In genomic region chr6:163459536-163459935, GRCh38 we compare ENCODE assay signal across 15 cellular contexts. TPM values are rescaled to one million over a fixed set of nuclear protein-coding genes. Genes with fewer than 3 reads are reported as not detected.
DNase-seq lines count a peak whose midpoint lies in the region; ATAC-seq, FAIRE-seq and TF ChIP-seq lines count a peak whose summit lies in the region.
"Had no signal": no experiment of that assay in that cellular context is flagged by ENCODE, and none has a peak within 500 bp of the region (broad histone marks: within the 10 kb centered on the region; RNA-seq: fewer than 3 reads in every experiment).

No MANE protein-coding gene starts in this region.

- peaks cover 61% of the 10 kb centered on the region for H3K4me1 Mint-ChIP-seq in activated naive CD8-positive, alpha-beta T cell (ENCODE audit: low read depth)

- H3K79me2 ChIP-seq in DND-41 (ENCODE audit: insufficient read depth, low read length) (peaks cover 56% of the 10 kb centered on the region), PC-9 (ENCODE audit: low read depth) (peaks cover 98% of the 10 kb centered on the region)

- H2AFZ ChIP-seq in DND-41 (ENCODE audit: low read depth, low read length): no peak overlapping the region
- H2AFZ ChIP-seq in PC-9: no peak overlapping the region

- FAIRE-seq in A549 (lab: Jason Lieb, UNC): no peak

- TF ChIP-seq RAD21 in A549 (conservative IDR thresholded peaks at IDR 0.05 in 1 of 2, IDR thresholded peaks at IDR 0.05 in 1 of 2): no peak

- H3K4me1 ChIP-seq in A549 (peaks cover 39% of the 10 kb centered on the region), DND-41 (ENCODE audit: insufficient read depth, low read length) (peaks cover 23% of the 10 kb centered on the region), PC-9 (replicated peaks; ENCODE audit: insufficient read depth) (no peaks in the 10 kb centered on the region)
- H3K4me1 ChIP-seq: prostate gland had no signal

- H3K27ac ChIP-seq in A549 (peak overlapping the region; percentile 54 to 70; a peak in 3 of 6 replicates), DND-41 (ENCODE audit: low read length) (no peak overlapping the region; the same call in 1 of the 2 replicates), PC-9 (no peak overlapping the region)
- H3K27ac ChIP-seq: prostate gland, VCaP had no signal

- no peaks in the 10 kb centered on the region; the same call in 1 of the 2 replicates for H4K20me1 ChIP-seq in DND-41 (ENCODE audit: insufficient read depth, low read length)
- H4K20me1 ChIP-seq in PC-9 (ENCODE audit: insufficient read depth): peaks cover 87% of the 10 kb centered on the region

- TF ChIP-seq CTCF in A549 (IDR thresholded peaks at IDR 0.05) (no peak), DND-41 (IDR thresholded peaks at IDR 0.05; ENCODE audit: borderline replicate concordance, extremely low read depth, low read length, poor library complexity, severe bottlenecking) (no peak), PC-9 (conservative IDR thresholded peaks at IDR 0.05) (no peak)

- H3K27me3 ChIP-seq in DND-41 (ENCODE audit: insufficient read depth, low read length, poor library complexity) (no peaks in the 10 kb centered on the region), PC-9 (ENCODE audit: insufficient read depth, low read depth) (no peaks in the 10 kb centered on the region)
- H3K27me3 ChIP-seq: adrenal gland, esophagus squamous epithelium had no signal

- WGBS in A549 (ENCODE audit: missing lambda C conversion rate): 23% methylated on average over 2 of the region's 2 CpGs

- BruUV-seq in PC-9 (replicated peaks; lab: Mats Ljungman, UMichigan): no TSS peak

- H3K9me3 ChIP-seq in A549 (no peaks in the 10 kb centered on the region), DND-41 (ENCODE audit: insufficient read depth, low read length, severe bottlenecking) (no peaks in the 10 kb centered on the region), PC-9 (ENCODE audit: insufficient read depth, low read depth) (no peaks in the 10 kb centered on the region)
- H3K9me3 ChIP-seq: adrenal gland, esophagus squamous epithelium, prostate gland had no signal

- CTCF ChIA-PET in A549 (lab: Yijun Ruan, JAX) (no interaction called here), PC-9 (lab: Charles Lee) (no interaction called here)

- peaks cover 11% of the 10 kb centered on the region; the same call in 1 of the 2 replicates for H3F3A ChIP-seq in PC-9 (ENCODE audit: insufficient read depth, low read depth)

- H3K27me3 Mint-ChIP-seq in activated naive CD8-positive, alpha-beta T cell: no peaks in the 10 kb centered on the region

- peak overlapping the region; percentile 90 for H3K4me3 Mint-ChIP-seq in activated naive CD8-positive, alpha-beta T cell

- no peak for DNase-seq in A549 (ENCODE audit: low read depth in 1 of 2, low spot score in 1 of 2)
- DNase-seq in DND-41: no peak
- peak; percentile 54 for DNase-seq in kidney tubule cell (ENCODE audit: low spot score)
- no peak for DNase-seq in PC-9
- no peak for DNase-seq in NCI-H82 treated with DMSO at 0.1 percent for 48 hours (lab: John Stamatoyannopoulos, UW; ENCODE audit: unreplicated experiment)
- no peak for DNase-seq in T-helper 9 cell
- DNase-seq: adrenal gland, COR-L47, esophagus squamous epithelium, left colon, NCI-H187 had no signal

- TF ChIP-seq EP300 in A549 (IDR thresholded peaks at IDR 0.05): no peak

- peaks cover 9% of the 10 kb centered on the region for H3K36me3 Mint-ChIP-seq in activated naive CD8-positive, alpha-beta T cell

- no peaks in the 10 kb centered on the region for H3K9me3 Mint-ChIP-seq in activated naive CD8-positive, alpha-beta T cell (ENCODE audit: low read depth)

- H3K9me2 ChIP-seq in PC-9 (ENCODE audit: insufficient read depth): no peaks in the 10 kb centered on the region

- no peaks in the 10 kb centered on the region for H3K36me3 ChIP-seq in DND-41 (ENCODE audit: insufficient read depth, low read length)
- H3K36me3 ChIP-seq in PC-9 (ENCODE audit: low read depth): peaks cover 8% of the 10 kb centered on the region; the same call in 1 of the 2 replicates
- H3K36me3 ChIP-seq: adrenal gland, prostate gland had no signal

- intact Hi-C loops in PC-9 (cut with micrococcal nuclease; ENCODE audit: unreplicated experiment): no loop called here

- no peak for TF ChIP-seq POLR2A in A549 (IDR thresholded peaks at IDR 0.05; ENCODE audit: low read length)

- no peak for ATAC-seq in A549
- ATAC-seq in DND-41 (ENCODE audit: insufficient read depth, low read depth): no peak
- ATAC-seq in HG03571 (IDR thresholded peaks at IDR 0.05; ENCODE audit: unreplicated experiment): no peak
- ATAC-seq: left colon had no signal

- no peak overlapping the region for H3K4me3 ChIP-seq in A549
- no peak overlapping the region for H3K4me3 ChIP-seq in DND-41 (ENCODE audit: low read depth in 1 of 2, low read length in 2 of 2)
- no peak overlapping the region for H3K4me3 ChIP-seq in PC-9
- H3K4me3 ChIP-seq: prostate gland had no signal

- no peak overlapping the region for H3K9ac ChIP-seq in DND-41 (ENCODE audit: low read depth, low read length)

- peak overlapping the region; percentile 92 for H3K4me2 ChIP-seq in A549
- peak overlapping the region; percentile 54 for H3K4me2 ChIP-seq in DND-41 (ENCODE audit: insufficient read depth, low read length)
- H3K4me2 ChIP-seq in PC-9: no peak overlapping the region

- peak overlapping the region; percentile 96 for H3K27ac Mint-ChIP-seq in activated naive CD8-positive, alpha-beta T cell

- POLR2A ChIA-PET in A549 (lab: Yijun Ruan, JAX): no interaction called here
- POLR2A ChIA-PET in PC-9 (lab: Charles Lee; ENCODE audit: unreplicated experiment): no interaction called here

TF ChIP-seq in A549, 52 proteins besides CTCF, POLR2A, EP300 and RAD21:
- TF ChIP-seq CEBPB (IDR thresholded peaks at IDR 0.05) (no peak), GATA3 (IDR thresholded peaks at IDR 0.05; ENCODE audit: borderline replicate concordance) (no peak), ZC3H11A (IDR thresholded peaks at IDR 0.05) (no peak), ZNF302 (CRISPR knock-in tag; IDR thresholded peaks at IDR 0.05) (no peak), TP53 (CRISPR knock-in tag; IDR thresholded peaks at IDR 0.05) (no peak), RFX5 (IDR thresholded peaks at IDR 0.05) (no peak), HOXA7 (CRISPR knock-in tag; IDR thresholded peaks at IDR 0.05) (no peak), CHD4 (IDR thresholded peaks at IDR 0.05; ENCODE audit: borderline replicate concordance) (no peak), NPAS2 (CRISPR knock-in tag; IDR thresholded peaks at IDR 0.05; ENCODE audit: borderline replicate concordance) (no peak), PHF8 (IDR thresholded peaks at IDR 0.05; ENCODE audit: borderline replicate concordance, low read depth) (no peak), TFCP2L1 (CRISPR knock-in tag; IDR thresholded peaks at IDR 0.05) (no peak), SREBF2 (IDR thresholded peaks at IDR 0.05) (no peak), NR3C1 (IDR thresholded peaks at IDR 0.05) (no peak), JUN (IDR thresholded peaks at IDR 0.05) (no peak), SMC3 (IDR thresholded peaks at IDR 0.05) (no peak), NFE2L2 (conservative IDR thresholded peaks at IDR 0.05; ENCODE audit: low read length) (no peak)
- TF ChIP-seq, protein P1, sequence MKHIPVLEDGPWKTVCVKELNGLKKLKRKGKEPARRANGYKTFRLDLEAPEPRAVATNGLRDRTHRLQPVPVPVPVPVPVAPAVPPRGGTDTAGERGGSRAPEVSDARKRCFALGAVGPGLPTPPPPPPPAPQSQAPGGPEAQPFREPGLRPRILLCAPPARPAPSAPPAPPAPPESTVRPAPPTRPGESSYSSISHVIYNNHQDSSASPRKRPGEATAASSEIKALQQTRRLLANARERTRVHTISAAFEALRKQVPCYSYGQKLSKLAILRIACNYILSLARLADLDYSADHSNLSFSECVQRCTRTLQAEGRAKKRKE (CRISPR knock-in tag; IDR thresholded peaks at IDR 0.05; ENCODE audit: low read depth): no peak
- TF ChIP-seq, protein P2, sequence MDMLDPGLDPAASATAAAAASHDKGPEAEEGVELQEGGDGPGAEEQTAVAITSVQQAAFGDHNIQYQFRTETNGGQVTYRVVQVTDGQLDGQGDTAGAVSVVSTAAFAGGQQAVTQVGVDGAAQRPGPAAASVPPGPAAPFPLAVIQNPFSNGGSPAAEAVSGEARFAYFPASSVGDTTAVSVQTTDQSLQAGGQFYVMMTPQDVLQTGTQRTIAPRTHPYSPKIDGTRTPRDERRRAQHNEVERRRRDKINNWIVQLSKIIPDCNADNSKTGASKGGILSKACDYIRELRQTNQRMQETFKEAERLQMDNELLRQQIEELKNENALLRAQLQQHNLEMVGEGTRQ (IDR thresholded peaks at IDR 0.05): no peak
TF ChIP-seq in A549: peak in this region for 0.

RNA-seq across cellular contexts. Expression of gene QKI, which starts 45.0 kb away (rescaled TPM):
- polyA plus RNA-seq in A549 (2011; rRNA removed) (90.5 and 98.2 TPM in 2 replicates), A549 (2017; fragmentation: RNase III; extraction: RNeasy Plus Mini Kit Qiagen cat#74134 plus additional on column Dnase treatment) (69.5 to 74.5 TPM (median 71.9 TPM) in 3 replicates)
- 61.4 and 77.8 TPM in 2 replicates for polyA plus RNA-seq in A549 (2012; cell fraction: cytosol; rRNA removed)
- polyA plus RNA-seq in A549 (2012; cell fraction: nucleus; rRNA removed): 50.1 and 51.2 TPM in 2 replicates
- polyA minus RNA-seq in A549 (2011; rRNA and poly(A)+ RNA removed): 184 and 220 TPM in 2 replicates
- total RNA-seq in PC-9 (2021): 47.1 and 50.8 TPM in 2 replicates

Comparison
In these comparisons a context has a peak if more than half of its experiments do, and no peak if none do; other contexts are left out.
1. H3K27ac ChIP-seq: peak in A549 (2 of 2); none in DND-41 (single experiment) and PC-9 (single experiment).